In the genomic region with DNA sequence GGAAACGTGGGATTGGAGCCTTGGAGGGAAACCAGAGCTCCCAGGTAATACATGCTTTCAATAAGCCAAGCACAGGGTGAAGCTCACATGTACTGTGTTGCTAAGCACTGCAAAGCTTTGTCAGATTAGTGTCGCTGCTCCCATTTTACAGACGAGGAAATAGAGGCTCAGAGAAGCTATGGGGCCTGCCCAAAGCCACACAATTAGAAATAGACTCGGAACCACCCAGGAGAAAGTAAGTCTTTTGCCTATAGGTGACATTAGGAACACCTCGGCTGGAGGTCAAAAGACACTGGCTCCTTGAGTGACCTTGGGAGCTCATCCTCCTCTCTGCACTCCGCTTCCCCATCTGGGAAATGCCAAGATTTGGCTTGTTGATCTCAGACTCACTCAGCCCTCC, we compare ENCODE assay signal across 29 cellular contexts.
"Had no signal": no experiment of that assay in that cellular context is flagged by ENCODE, and none has a peak within 500 bp of the region (broad histone marks: within the 10 kb centered on the region; RNA-seq: fewer than 3 reads in every experiment).

No MANE protein-coding gene starts in this region.

- ATAC-seq: stimulated activated effector memory CD8-positive, alpha-beta T cell treated with anti-CD3 and anti-CD28 coated beads, Interleukin-12 subunit alpha, Interleukin-12 subunit beta, amount 100 ng/mL, for 72 hours; stimulated activated memory B cell treated with anti-CD40 and anti-IgM and Interleukin-4, amounts not matched to agents 10 μg/mL and 1 μg/mL and 100 μg/mL, for 72 hours; stimulated activated naive B cell treated with anti-CD40 and anti-IgM and Interleukin-4, amounts not matched to agents 10 μg/mL and 1 μg/mL and 100 μg/mL, for 72 hours; stimulated activated naive CD8-positive, alpha-beta T cell treated with anti-CD3 and anti-CD28 coated beads, Interleukin-15, amount 100 ng/mL, for 72 hours; stimulated activated naive CD8-positive, alpha-beta T cell treated with anti-CD3 and anti-CD28 coated beads, Interleukin-15, Interleukin-2, amounts not matched to agents 100 U/mL and 50 U/mL, for 24 hours; upper lobe of right lung had no signal

- H3K9me3 ChIP-seq: stomach, suprapubic skin, testis, thoracic aorta, thyroid gland, tibial artery, tibial nerve, transverse colon, upper lobe of left lung, upper lobe of right lung, uterus, vagina had no signal

- H3K27ac ChIP-seq: stomach, suprapubic skin, testis, thoracic aorta, thyroid gland, tibial artery, tibial nerve, transverse colon, upper lobe of left lung, upper lobe of right lung, uterus, vagina had no signal

- FAIRE-seq: urothelium cell line had no signal

- H3K4me1 Mint-ChIP-seq: stimulated activated effector memory CD8-positive, alpha-beta T cell treated with anti-CD3 and anti-CD28 coated beads, Interleukin-12 subunit alpha, Interleukin-12 subunit beta, amount 100 ng/mL, for 72 hours; stimulated activated naive CD8-positive, alpha-beta T cell treated with anti-CD3 and anti-CD28 coated beads, Interleukin-15, amount 100 ng/mL, for 72 hours had no signal

- H3K4me1 ChIP-seq: stomach, suprapubic skin, testis, thyroid gland, tibial artery, tibial nerve, transverse colon, upper lobe of left lung, upper lobe of right lung, uterus, vagina had no signal

- H3K36me3 ChIP-seq: stomach, suprapubic skin, thoracic aorta, thyroid gland, tibial artery, tibial nerve, transverse colon, upper lobe of left lung, upper lobe of right lung, uterus, vagina had no signal

- H3K4me3 Mint-ChIP-seq: stimulated activated effector memory CD8-positive, alpha-beta T cell treated with anti-CD3 and anti-CD28 coated beads, Interleukin-12 subunit alpha, Interleukin-12 subunit beta, amount 100 ng/mL, for 72 hours; stimulated activated memory B cell treated with anti-CD40 and anti-IgM and Interleukin-4, amounts not matched to agents 10 μg/mL and 1 μg/mL and 100 μg/mL, for 72 hours; stimulated activated naive B cell treated with anti-CD40 and anti-IgM and Interleukin-4, amounts not matched to agents 10 μg/mL and 1 μg/mL and 100 μg/mL, for 72 hours; stimulated activated naive CD8-positive, alpha-beta T cell treated with anti-CD3 and anti-CD28 coated beads, Interleukin-15, amount 100 ng/mL, for 72 hours; stimulated activated naive CD8-positive, alpha-beta T cell treated with anti-CD3 and anti-CD28 coated beads, Interleukin-15, Interleukin-2, amounts not matched to agents 100 ng/mL and 50 ng/mL, for 24 hours; type B pancreatic cell had no signal

- DNase-seq: stimulated activated CD4-positive, alpha-beta T cell treated with anti-CD3 and anti-CD28 coated beads, Interleukin-2, amount 100 ng/mL, for 48 hours; stimulated activated CD4-positive, alpha-beta T cell treated with anti-CD3 and anti-CD28 coated beads, Interleukin-4, amount 100 ng/mL, for 1 hour; stimulated activated CD4-positive, alpha-beta T cell treated with anti-CD3 and anti-CD28 coated beads, Interleukin-4, amount 100 ng/mL, for 24 hours; stimulated activated CD4-positive, alpha-beta T cell treated with anti-CD3 and anti-CD28 coated beads, Interleukin-4, amount 100 ng/mL, for 4 hours; stimulated activated CD8-positive, alpha-beta memory T cell treated with anti-CD3 and anti-CD28 coated beads, Interleukin-4, amount 100 ng/mL, for 48 hours; stimulated activated naive B cell treated with anti-CD40 and anti-IgM and Interleukin-4, amounts not matched to agents 10 μg/mL and 1 μg/mL and 100 μg/mL, for 72 hours; stimulated activated naive CD4-positive, alpha-beta T cell; stimulated activated naive CD4-positive, alpha-beta T cell treated with Interleukin-2 at 50 U/mL for 16 hours; stimulated activated naive CD8-positive, alpha-beta T cell treated with anti-CD3 and anti-CD28 coated beads, Interleukin-15, amount 100 ng/mL, for 72 hours; stimulated activated naive CD8-positive, alpha-beta T cell treated with anti-CD3 and anti-CD28 coated beads, Interleukin-15, Interleukin-2, amounts not matched to agents 100 U/mL and 50 U/mL, for 24 hours; stomach; substantia nigra; testis; thyroid gland; tibial artery; transverse colon; trophoblast cell; upper lobe of left lung; upper lobe of right lung; uterus had no signal

- H3K27me3 ChIP-seq: testis, thyroid gland, upper lobe of left lung, vagina had no signal

- H3K36me3 Mint-ChIP-seq: stimulated activated effector memory CD8-positive, alpha-beta T cell treated with anti-CD3 and anti-CD28 coated beads, Interleukin-12 subunit alpha, Interleukin-12 subunit beta, amount 100 ng/mL, for 72 hours; stimulated activated memory B cell treated with anti-CD40 and anti-IgM and Interleukin-4, amounts not matched to agents 10 μg/mL and 1 μg/mL and 100 μg/mL, for 72 hours; stimulated activated naive B cell treated with anti-CD40 and anti-IgM and Interleukin-4, amounts not matched to agents 10 μg/mL and 1 μg/mL and 100 μg/mL, for 72 hours; type B pancreatic cell had no signal

- H3K4me3 ChIP-seq: stomach, suprapubic skin, testis, thoracic aorta, thyroid gland, tibial artery, tibial nerve, transverse colon, upper lobe of left lung, upper lobe of right lung, uterus, vagina had no signal

- H3K27ac Mint-ChIP-seq: stimulated activated effector memory CD8-positive, alpha-beta T cell treated with anti-CD3 and anti-CD28 coated beads, Interleukin-12 subunit alpha, Interleukin-12 subunit beta, amount 100 ng/mL, for 72 hours; stimulated activated memory B cell treated with anti-CD40 and anti-IgM and Interleukin-4, amounts not matched to agents 10 μg/mL and 1 μg/mL and 100 μg/mL, for 72 hours; stimulated activated naive B cell treated with anti-CD40 and anti-IgM and Interleukin-4, amounts not matched to agents 10 μg/mL and 1 μg/mL and 100 μg/mL, for 72 hours; stimulated activated naive CD8-positive, alpha-beta T cell treated with anti-CD3 and anti-CD28 coated beads, Interleukin-15, amount 100 ng/mL, for 72 hours; stimulated activated naive CD8-positive, alpha-beta T cell treated with anti-CD3 and anti-CD28 coated beads, Interleukin-15, Interleukin-2, amounts not matched to agents 100 ng/mL and 50 ng/mL, for 24 hours; type B pancreatic cell had no signal

- H3K9me3 Mint-ChIP-seq: stimulated activated effector memory CD8-positive, alpha-beta T cell treated with anti-CD3 and anti-CD28 coated beads, Interleukin-12 subunit alpha, Interleukin-12 subunit beta, amount 100 ng/mL, for 72 hours; stimulated activated memory B cell treated with anti-CD40 and anti-IgM and Interleukin-4, amounts not matched to agents 10 μg/mL and 1 μg/mL and 100 μg/mL, for 72 hours; stimulated activated naive B cell treated with anti-CD40 and anti-IgM and Interleukin-4, amounts not matched to agents 10 μg/mL and 1 μg/mL and 100 μg/mL, for 72 hours; stimulated activated naive CD8-positive, alpha-beta T cell treated with anti-CD3 and anti-CD28 coated beads, Interleukin-15, amount 100 ng/mL, for 72 hours; stimulated activated naive CD8-positive, alpha-beta T cell treated with anti-CD3 and anti-CD28 coated beads, Interleukin-15, Interleukin-2, amounts not matched to agents 100 ng/mL and 50 ng/mL, for 24 hours; type B pancreatic cell had no signal
